Comparison of ENCODE assay signal across 1 cellular context in the genomic region with DNA sequence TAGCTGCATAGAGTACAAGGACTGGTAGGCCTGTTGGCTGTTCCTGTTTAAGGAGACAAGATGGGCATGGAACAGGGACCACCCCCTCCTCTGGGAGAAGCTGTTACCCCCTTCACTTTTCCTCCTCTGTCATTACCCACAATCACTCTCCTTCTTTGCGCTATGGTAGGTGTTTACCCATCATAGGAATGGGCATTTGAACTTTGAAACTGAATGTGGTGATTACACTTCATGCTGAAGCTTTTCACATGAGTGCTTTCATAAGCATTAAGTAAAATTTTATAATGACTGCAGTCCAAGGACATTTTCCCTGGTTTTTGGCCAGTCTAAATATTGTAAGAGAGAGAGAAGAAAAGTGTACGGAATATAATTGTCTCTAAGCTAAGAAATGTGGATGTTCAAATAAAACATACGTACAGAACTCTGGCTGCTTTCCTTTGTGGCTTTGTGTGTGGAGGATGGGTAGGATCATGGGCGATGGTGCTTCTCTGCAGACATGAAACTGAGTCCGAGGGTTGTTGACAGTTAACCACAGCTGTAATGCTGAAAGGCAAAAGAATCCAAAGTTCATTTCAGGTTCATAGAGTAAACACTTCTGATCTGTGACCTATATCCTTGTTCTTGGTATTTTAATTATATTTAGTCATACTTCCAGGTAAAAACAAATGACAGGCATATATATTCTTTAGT.
A peak's percentile ranks its signal among the peaks of the same experiment; 100 is the strongest.
TF ChIP-seq lines count a peak whose summit lies in the region.

No MANE protein-coding gene starts in this region.

TF ChIP-seq in HepG2, 621 proteins besides CTCF, POLR2A, EP300 and RAD21 (continued from another document and continues in another):
- TF ChIP-seq, protein P1, sequence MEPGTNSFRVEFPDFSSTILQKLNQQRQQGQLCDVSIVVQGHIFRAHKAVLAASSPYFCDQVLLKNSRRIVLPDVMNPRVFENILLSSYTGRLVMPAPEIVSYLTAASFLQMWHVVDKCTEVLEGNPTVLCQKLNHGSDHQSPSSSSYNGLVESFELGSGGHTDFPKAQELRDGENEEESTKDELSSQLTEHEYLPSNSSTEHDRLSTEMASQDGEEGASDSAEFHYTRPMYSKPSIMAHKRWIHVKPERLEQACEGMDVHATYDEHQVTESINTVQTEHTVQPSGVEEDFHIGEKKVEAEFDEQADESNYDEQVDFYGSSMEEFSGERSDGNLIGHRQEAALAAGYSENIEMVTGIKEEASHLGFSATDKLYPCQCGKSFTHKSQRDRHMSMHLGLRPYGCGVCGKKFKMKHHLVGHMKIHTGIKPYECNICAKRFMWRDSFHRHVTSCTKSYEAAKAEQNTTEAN (CRISPR knock-in tag; conservative IDR thresholded peaks at IDR 0.05): 0 out of 2 replicates have a peak, but pooled peaks have one; percentile 49
- TF ChIP-seq MIER3 (CRISPR knock-in tag; IDR thresholded peaks at IDR 0.05; ENCODE audit: borderline replicate concordance): peak; percentile 81
- TF ChIP-seq, protein P2, sequence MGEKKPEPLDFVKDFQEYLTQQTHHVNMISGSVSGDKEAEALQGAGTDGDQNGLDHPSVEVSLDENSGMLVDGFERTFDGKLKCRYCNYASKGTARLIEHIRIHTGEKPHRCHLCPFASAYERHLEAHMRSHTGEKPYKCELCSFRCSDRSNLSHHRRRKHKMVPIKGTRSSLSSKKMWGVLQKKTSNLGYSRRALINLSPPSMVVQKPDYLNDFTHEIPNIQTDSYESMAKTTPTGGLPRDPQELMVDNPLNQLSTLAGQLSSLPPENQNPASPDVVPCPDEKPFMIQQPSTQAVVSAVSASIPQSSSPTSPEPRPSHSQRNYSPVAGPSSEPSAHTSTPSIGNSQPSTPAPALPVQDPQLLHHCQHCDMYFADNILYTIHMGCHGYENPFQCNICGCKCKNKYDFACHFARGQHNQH (CRISPR knock-in tag; IDR thresholded peaks at IDR 0.05): peak; percentile 94
- peak; percentile 80; the same call in 1 of the 2 replicates for TF ChIP-seq JUNB (CRISPR knock-in tag; IDR thresholded peaks at IDR 0.05; ENCODE audit: borderline replicate concordance)
- TF ChIP-seq TAF15 (IDR thresholded peaks at IDR 0.05; ENCODE audit: low read depth, low read length, poor library complexity, severe bottlenecking): no peak
- TF ChIP-seq, protein P3, sequence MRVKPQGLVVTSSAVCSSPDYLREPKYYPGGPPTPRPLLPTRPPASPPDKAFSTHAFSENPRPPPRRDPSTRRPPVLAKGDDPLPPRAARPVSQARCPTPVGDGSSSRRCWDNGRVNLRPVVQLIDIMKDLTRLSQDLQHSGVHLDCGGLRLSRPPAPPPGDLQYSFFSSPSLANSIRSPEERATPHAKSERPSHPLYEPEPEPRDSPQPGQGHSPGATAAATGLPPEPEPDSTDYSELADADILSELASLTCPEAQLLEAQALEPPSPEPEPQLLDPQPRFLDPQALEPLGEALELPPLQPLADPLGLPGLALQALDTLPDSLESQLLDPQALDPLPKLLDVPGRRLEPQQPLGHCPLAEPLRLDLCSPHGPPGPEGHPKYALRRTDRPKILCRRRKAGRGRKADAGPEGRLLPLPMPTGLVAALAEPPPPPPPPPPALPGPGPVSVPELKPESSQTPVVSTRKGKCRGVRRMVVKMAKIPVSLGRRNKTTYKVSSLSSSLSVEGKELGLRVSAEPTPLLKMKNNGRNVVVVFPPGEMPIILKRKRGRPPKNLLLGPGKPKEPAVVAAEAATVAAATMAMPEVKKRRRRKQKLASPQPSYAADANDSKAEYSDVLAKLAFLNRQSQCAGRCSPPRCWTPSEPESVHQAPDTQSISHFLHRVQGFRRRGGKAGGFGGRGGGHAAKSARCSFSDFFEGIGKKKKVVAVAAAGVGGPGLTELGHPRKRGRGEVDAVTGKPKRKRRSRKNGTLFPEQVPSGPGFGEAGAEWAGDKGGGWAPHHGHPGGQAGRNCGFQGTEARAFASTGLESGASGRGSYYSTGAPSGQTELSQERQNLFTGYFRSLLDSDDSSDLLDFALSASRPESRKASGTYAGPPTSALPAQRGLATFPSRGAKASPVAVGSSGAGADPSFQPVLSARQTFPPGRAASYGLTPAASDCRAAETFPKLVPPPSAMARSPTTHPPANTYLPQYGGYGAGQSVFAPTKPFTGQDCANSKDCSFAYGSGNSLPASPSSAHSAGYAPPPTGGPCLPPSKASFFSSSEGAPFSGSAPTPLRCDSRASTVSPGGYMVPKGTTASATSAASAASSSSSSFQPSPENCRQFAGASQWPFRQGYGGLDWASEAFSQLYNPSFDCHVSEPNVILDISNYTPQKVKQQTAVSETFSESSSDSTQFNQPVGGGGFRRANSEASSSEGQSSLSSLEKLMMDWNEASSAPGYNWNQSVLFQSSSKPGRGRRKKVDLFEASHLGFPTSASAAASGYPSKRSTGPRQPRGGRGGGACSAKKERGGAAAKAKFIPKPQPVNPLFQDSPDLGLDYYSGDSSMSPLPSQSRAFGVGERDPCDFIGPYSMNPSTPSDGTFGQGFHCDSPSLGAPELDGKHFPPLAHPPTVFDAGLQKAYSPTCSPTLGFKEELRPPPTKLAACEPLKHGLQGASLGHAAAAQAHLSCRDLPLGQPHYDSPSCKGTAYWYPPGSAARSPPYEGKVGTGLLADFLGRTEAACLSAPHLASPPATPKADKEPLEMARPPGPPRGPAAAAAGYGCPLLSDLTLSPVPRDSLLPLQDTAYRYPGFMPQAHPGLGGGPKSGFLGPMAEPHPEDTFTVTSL (CRISPR knock-in tag; IDR thresholded peaks at IDR 0.05; ENCODE audit: borderline replicate concordance): peak; percentile 98
- peak; percentile 90 for TF ChIP-seq FOXA1 (IDR thresholded peaks at IDR 0.05)
- TF ChIP-seq FOXA1 (CRISPR knock-in tag; IDR thresholded peaks at IDR 0.05): peak; percentile 99
- TF ChIP-seq NONO (IDR thresholded peaks at IDR 0.05): no peak
- peak; percentile 58; the same call in 1 of the 2 replicates for TF ChIP-seq NONO (CRISPR knock-in tag; conservative IDR thresholded peaks at IDR 0.05)
- peak in 1 of 2 experiments; percentile 59; a peak in 3 of 4 replicates for TF ChIP-seq NR2F1 (CRISPR knock-in tag; IDR thresholded peaks at IDR 0.05)
- TF ChIP-seq, protein P4, sequence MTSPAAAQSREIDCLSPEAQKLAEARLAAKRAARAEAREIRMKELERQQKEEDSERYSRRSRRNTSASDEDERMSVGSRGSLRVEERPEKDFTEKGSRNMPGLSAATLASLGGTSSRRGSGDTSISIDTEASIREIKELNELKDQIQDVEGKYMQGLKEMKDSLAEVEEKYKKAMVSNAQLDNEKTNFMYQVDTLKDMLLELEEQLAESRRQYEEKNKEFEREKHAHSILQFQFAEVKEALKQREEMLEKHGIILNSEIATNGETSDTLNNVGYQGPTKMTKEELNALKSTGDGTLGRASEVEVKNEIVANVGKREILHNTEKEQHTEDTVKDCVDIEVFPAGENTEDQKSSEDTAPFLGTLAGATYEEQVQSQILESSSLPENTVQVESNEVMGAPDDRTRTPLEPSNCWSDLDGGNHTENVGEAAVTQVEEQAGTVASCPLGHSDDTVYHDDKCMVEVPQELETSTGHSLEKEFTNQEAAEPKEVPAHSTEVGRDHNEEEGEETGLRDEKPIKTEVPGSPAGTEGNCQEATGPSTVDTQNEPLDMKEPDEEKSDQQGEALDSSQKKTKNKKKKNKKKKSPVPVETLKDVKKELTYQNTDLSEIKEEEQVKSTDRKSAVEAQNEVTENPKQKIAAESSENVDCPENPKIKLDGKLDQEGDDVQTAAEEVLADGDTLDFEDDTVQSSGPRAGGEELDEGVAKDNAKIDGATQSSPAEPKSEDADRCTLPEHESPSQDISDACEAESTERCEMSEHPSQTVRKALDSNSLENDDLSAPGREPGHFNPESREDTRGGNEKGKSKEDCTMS (CRISPR knock-in tag; conservative IDR thresholded peaks at IDR 0.05): no peak
- peak; percentile 34; the same call in 1 of the 3 replicates for TF ChIP-seq MXI1 (IDR thresholded peaks at IDR 0.05; ENCODE audit: borderline replicate concordance, low read depth, low read length)
- TF ChIP-seq, protein P5, sequence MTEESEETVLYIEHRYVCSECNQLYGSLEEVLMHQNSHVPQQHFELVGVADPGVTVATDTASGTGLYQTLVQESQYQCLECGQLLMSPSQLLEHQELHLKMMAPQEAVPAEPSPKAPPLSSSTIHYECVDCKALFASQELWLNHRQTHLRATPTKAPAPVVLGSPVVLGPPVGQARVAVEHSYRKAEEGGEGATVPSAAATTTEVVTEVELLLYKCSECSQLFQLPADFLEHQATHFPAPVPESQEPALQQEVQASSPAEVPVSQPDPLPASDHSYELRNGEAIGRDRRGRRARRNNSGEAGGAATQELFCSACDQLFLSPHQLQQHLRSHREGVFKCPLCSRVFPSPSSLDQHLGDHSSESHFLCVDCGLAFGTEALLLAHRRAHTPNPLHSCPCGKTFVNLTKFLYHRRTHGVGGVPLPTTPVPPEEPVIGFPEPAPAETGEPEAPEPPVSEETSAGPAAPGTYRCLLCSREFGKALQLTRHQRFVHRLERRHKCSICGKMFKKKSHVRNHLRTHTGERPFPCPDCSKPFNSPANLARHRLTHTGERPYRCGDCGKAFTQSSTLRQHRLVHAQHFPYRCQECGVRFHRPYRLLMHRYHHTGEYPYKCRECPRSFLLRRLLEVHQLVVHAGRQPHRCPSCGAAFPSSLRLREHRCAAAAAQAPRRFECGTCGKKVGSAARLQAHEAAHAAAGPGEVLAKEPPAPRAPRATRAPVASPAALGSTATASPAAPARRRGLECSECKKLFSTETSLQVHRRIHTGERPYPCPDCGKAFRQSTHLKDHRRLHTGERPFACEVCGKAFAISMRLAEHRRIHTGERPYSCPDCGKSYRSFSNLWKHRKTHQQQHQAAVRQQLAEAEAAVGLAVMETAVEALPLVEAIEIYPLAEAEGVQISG (CRISPR knock-in tag; IDR thresholded peaks at IDR 0.05): peak; percentile 74
- peak; percentile 89 for TF ChIP-seq RBM22 (optimal IDR thresholded peaks at IDR 0.05; ENCODE audit: low read length)
- no peak for TF ChIP-seq RORA (CRISPR knock-in tag; IDR thresholded peaks at IDR 0.05)
- TF ChIP-seq ZKSCAN8 (CRISPR knock-in tag; IDR thresholded peaks at IDR 0.05; ENCODE audit: borderline replicate concordance): peak; percentile 86; the same call in 1 of the 2 replicates
- peak; percentile 92 for TF ChIP-seq BCL6 (CRISPR knock-in tag; IDR thresholded peaks at IDR 0.05)
- TF ChIP-seq, protein P6, sequence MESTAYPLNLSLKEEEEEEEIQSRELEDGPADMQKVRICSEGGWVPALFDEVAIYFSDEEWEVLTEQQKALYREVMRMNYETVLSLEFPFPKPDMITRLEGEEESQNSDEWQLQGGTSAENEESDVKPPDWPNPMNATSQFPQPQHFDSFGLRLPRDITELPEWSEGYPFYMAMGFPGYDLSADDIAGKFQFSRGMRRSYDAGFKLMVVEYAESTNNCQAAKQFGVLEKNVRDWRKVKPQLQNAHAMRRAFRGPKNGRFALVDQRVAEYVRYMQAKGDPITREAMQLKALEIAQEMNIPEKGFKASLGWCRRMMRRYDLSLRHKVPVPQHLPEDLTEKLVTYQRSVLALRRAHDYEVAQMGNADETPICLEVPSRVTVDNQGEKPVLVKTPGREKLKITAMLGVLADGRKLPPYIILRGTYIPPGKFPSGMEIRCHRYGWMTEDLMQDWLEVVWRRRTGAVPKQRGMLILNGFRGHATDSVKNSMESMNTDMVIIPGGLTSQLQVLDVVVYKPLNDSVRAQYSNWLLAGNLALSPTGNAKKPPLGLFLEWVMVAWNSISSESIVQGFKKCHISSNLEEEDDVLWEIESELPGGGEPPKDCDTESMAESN (CRISPR knock-in tag; conservative IDR thresholded peaks at IDR 0.05): peak; percentile 65
- 0 out of 2 replicates have a peak, but pooled peaks have one; percentile 53 for TF ChIP-seq CCDC6 (CRISPR knock-in tag; IDR thresholded peaks at IDR 0.05)
- TF ChIP-seq ONECUT2 (CRISPR knock-in tag; IDR thresholded peaks at IDR 0.05): peak; percentile 24; the same call in 1 of the 2 replicates
- TF ChIP-seq FOXJ3 (CRISPR knock-in tag; IDR thresholded peaks at IDR 0.05; ENCODE audit: borderline replicate concordance): peak; percentile 97
- TF ChIP-seq, protein P7, sequence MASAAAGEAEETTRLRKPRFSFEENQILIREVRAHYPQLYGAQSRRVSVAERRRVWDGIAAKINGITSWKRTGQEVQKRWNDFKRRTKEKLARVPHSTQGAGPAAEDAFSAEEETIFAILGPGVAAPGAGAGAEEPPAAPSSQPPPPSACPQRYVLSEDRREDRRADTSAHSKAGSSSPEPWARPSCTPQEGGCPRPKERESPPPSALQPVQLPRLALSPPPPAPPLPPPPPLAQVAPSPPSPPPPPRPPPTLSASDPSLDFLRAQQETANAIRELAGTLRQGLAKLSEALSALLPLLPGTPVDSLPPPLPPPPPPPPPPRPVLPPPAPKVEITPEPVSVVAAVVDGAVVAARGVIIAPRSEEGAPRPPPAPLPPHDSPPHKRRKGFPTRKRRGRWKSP (CRISPR knock-in tag; IDR thresholded peaks at IDR 0.05): peak; percentile 81; the same call in 1 of the 2 replicates
- TF ChIP-seq CBFB (CRISPR knock-in tag; IDR thresholded peaks at IDR 0.05): peak; percentile 99
- peak; percentile 62; the same call in 1 of the 2 replicates for TF ChIP-seq REPIN1 (CRISPR knock-in tag; IDR thresholded peaks at IDR 0.05; ENCODE audit: borderline replicate concordance, low read depth)
- TF ChIP-seq ZNF180 (CRISPR knock-in tag; IDR thresholded peaks at IDR 0.05; ENCODE audit: borderline replicate concordance, low read depth): no peak
- 0 out of 2 replicates have a peak, but pooled peaks have one; percentile 29 for TF ChIP-seq LCORL (IDR thresholded peaks at IDR 0.05)
- peak; percentile 73; the same call in 1 of the 2 replicates for TF ChIP-seq LCORL (CRISPR knock-in tag; IDR thresholded peaks at IDR 0.05)
- peak; percentile 94 for TF ChIP-seq GATAD2A (CRISPR knock-in tag; IDR thresholded peaks at IDR 0.05)
- no peak for TF ChIP-seq KLF12 (CRISPR knock-in tag; IDR thresholded peaks at IDR 0.05; ENCODE audit: borderline replicate concordance)
- TF ChIP-seq, protein P8, sequence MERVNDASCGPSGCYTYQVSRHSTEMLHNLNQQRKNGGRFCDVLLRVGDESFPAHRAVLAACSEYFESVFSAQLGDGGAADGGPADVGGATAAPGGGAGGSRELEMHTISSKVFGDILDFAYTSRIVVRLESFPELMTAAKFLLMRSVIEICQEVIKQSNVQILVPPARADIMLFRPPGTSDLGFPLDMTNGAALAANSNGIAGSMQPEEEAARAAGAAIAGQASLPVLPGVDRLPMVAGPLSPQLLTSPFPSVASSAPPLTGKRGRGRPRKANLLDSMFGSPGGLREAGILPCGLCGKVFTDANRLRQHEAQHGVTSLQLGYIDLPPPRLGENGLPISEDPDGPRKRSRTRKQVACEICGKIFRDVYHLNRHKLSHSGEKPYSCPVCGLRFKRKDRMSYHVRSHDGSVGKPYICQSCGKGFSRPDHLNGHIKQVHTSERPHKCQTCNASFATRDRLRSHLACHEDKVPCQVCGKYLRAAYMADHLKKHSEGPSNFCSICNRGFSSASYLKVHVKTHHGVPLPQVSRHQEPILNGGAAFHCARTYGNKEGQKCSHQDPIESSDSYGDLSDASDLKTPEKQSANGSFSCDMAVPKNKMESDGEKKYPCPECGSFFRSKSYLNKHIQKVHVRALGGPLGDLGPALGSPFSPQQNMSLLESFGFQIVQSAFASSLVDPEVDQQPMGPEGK (CRISPR knock-in tag; IDR thresholded peaks at IDR 0.05): peak; percentile 35; the same call in 1 of the 2 replicates
- TF ChIP-seq POLR2AphosphoS5 (IDR thresholded peaks at IDR 0.05; ENCODE audit: low read depth, low read length): peak; percentile 48; the same call in 1 of the 2 replicates
- TF ChIP-seq, protein P9, sequence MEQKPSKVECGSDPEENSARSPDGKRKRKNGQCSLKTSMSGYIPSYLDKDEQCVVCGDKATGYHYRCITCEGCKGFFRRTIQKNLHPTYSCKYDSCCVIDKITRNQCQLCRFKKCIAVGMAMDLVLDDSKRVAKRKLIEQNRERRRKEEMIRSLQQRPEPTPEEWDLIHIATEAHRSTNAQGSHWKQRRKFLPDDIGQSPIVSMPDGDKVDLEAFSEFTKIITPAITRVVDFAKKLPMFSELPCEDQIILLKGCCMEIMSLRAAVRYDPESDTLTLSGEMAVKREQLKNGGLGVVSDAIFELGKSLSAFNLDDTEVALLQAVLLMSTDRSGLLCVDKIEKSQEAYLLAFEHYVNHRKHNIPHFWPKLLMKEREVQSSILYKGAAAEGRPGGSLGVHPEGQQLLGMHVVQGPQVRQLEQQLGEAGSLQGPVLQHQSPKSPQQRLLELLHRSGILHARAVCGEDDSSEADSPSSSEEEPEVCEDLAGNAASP (CRISPR knock-in tag; IDR thresholded peaks at IDR 0.05; ENCODE audit: borderline replicate concordance): peak; percentile 88; the same call in 1 of the 2 replicates
